Comparison of ENCODE assay signal across 17 cellular contexts in genomic region chr15:57410373-57410772, GRCh38. TPM values are rescaled to one million over a fixed set of nuclear protein-coding genes. Genes with fewer than 3 reads are reported as not detected.
DNase-seq lines count a peak whose midpoint lies in the region; ATAC-seq and TF ChIP-seq lines count a peak whose summit lies in the region.
"Had no signal": no experiment of that assay in that cellular context is flagged by ENCODE, and none has a peak within 500 bp of the region (broad histone marks: within the 10 kb centered on the region; RNA-seq: fewer than 3 reads in every experiment).

No MANE protein-coding gene starts in this region.

- no peaks in the 10 kb centered on the region for H3K27me3 ChIP-seq in right cardiac atrium (ENCODE audit: control insufficient read depth, insufficient read depth)
- H3K27me3 ChIP-seq: BLaER1 treated with 17β-estradiol and CSF1 and Interleukin-3, amounts not matched to agents 10 nM and 100 nM had no signal

- peaks cover 2% of the 10 kb centered on the region for H3K4me1 ChIP-seq in right cardiac atrium (ENCODE audit: control insufficient read depth, insufficient read depth, low read length)

- intact Hi-C loops in Right ventricle myocardium superior (cut with DNase I): no loop called here
- intact Hi-C loops in cardiac septum (cut with DNase I): no loop called here
- intact Hi-C loops in right cardiac atrium (cut with DNase I): no loop called here

- peaks cover 5% of the 10 kb centered on the region for H3K4me1 Mint-ChIP-seq in osteocyte (ENCODE audit: unreplicated experiment)
- H3K4me1 Mint-ChIP-seq in activated naive CD8-positive, alpha-beta T cell treated with anti-CD3 and anti-CD28 coated beads, Interleukin-2, amount 50 U/mL, for 24 hours: no peaks in the 10 kb centered on the region
- H3K4me1 Mint-ChIP-seq: B cell had no signal

- H3K27ac ChIP-seq in right cardiac atrium (ENCODE audit: low read length): no peak overlapping the region
- H3K27ac ChIP-seq: BLaER1 treated with 17β-estradiol and CSF1 and Interleukin-3, amounts not matched to agents 10 nM and 100 nM had no signal

- ATAC-seq in Right ventricle myocardium superior (ENCODE audit: poor library complexity) (peak; percentile 27), right cardiac atrium (peak; percentile 72 to 82)
- no peak for ATAC-seq in activated naive CD8-positive, alpha-beta T cell treated with anti-CD3 and anti-CD28 coated beads, Interleukin-2, amount 50 U/mL, for 24 hours
- ATAC-seq: CD8-positive, alpha-beta T cell; GM12878; GM23338 had no signal

- no peaks in the 10 kb centered on the region for H3K9me3 ChIP-seq in right cardiac atrium (ENCODE audit: control insufficient read depth, low read length)

- no peak overlapping the region for H3K4me3 ChIP-seq in right cardiac atrium (ENCODE audit: low read length)
- H3K4me3 ChIP-seq: BLaER1 treated with 17β-estradiol and CSF1 and Interleukin-3, amounts not matched to agents 10 nM and 100 nM; GM12878; GM23338 had no signal

- H3K9me3 Mint-ChIP-seq in osteocyte (ENCODE audit: unreplicated experiment): no peaks in the 10 kb centered on the region
- no peaks in the 10 kb centered on the region for H3K9me3 Mint-ChIP-seq in activated naive CD8-positive, alpha-beta T cell treated with anti-CD3 and anti-CD28 coated beads, Interleukin-2, amount 50 U/mL, for 24 hours
- H3K9me3 Mint-ChIP-seq: CD8-positive, alpha-beta T cell; GM23338 had no signal

- no peak overlapping the region for H3K4me3 Mint-ChIP-seq in osteocyte (ENCODE audit: unreplicated experiment)
- no peak overlapping the region for H3K4me3 Mint-ChIP-seq in activated naive CD8-positive, alpha-beta T cell treated with anti-CD3 and anti-CD28 coated beads, Interleukin-2, amount 50 U/mL, for 24 hours
- H3K4me3 Mint-ChIP-seq: B cell; CD8-positive, alpha-beta T cell; GM23338 had no signal

- 19% methylated on average over 3 of the region's 3 CpGs for WGBS in right cardiac atrium

- TF ChIP-seq CTCF in osteocyte (IDR thresholded peaks at IDR 0.05): no peak

- DNase-seq in Right ventricle myocardium superior: no peak
- DNase-seq in cardiac septum (ENCODE audit: low spot score): no peak
- peak in 1 of 3 donors; percentile 63 for DNase-seq in right cardiac atrium
- peak; percentile 25 for DNase-seq in osteocyte (ENCODE audit: extremely low spot score, unreplicated experiment)
- DNase-seq in NCI-H2171 treated with DMSO at 0.1 percent for 48 hours (lab: John Stamatoyannopoulos, UW): no peak
- DNase-seq in activated naive CD8-positive, alpha-beta T cell treated with anti-CD3 and anti-CD28 coated beads, Interleukin-2, amount 50 U/mL, for 24 hours: no peak
- DNase-seq in central memory CD4-positive, alpha-beta T cell: no peak
- DNase-seq: 8988T; Calu3; CD8-positive, alpha-beta T cell; DND-41; EL; HCEC 1CT had no signal

- peaks cover 43% of the 10 kb centered on the region for H3K27me3 Mint-ChIP-seq in osteocyte (ENCODE audit: unreplicated experiment)
- peaks cover 10% of the 10 kb centered on the region for H3K27me3 Mint-ChIP-seq in activated naive CD8-positive, alpha-beta T cell treated with anti-CD3 and anti-CD28 coated beads, Interleukin-2, amount 50 U/mL, for 24 hours

- no peaks in the 10 kb centered on the region for H3K36me3 Mint-ChIP-seq in osteocyte (ENCODE audit: unreplicated experiment)
- no peaks in the 10 kb centered on the region for H3K36me3 Mint-ChIP-seq in activated naive CD8-positive, alpha-beta T cell treated with anti-CD3 and anti-CD28 coated beads, Interleukin-2, amount 50 U/mL, for 24 hours (ENCODE audit: low read depth)
- H3K36me3 Mint-ChIP-seq: CD8-positive, alpha-beta T cell had no signal

- H3K27ac Mint-ChIP-seq in osteocyte (ENCODE audit: unreplicated experiment): no peak overlapping the region
- H3K27ac Mint-ChIP-seq in activated naive CD8-positive, alpha-beta T cell treated with anti-CD3 and anti-CD28 coated beads, Interleukin-2, amount 50 U/mL, for 24 hours: no peak overlapping the region
- H3K27ac Mint-ChIP-seq: B cell; CD8-positive, alpha-beta T cell; GM23338 had no signal

RNA-seq across cellular contexts. Expression of gene CGNL1, which starts 34.1 kb away (rescaled TPM):
- total RNA-seq in Right ventricle myocardium superior (11.2 TPM), cardiac septum (19.6 TPM), right cardiac atrium (10 to 100 TPM; 48.6 to 59.9 (median 53.1) TPM), osteocyte (5.5 and 6.2 TPM in 2 replicates)
- polyA plus RNA-seq in right cardiac atrium: 12.7 TPM
- total RNA-seq: CD8-positive, alpha-beta T cell had no signal
